13 cellular contexts compared by ENCODE assay signal in the genomic region with DNA sequence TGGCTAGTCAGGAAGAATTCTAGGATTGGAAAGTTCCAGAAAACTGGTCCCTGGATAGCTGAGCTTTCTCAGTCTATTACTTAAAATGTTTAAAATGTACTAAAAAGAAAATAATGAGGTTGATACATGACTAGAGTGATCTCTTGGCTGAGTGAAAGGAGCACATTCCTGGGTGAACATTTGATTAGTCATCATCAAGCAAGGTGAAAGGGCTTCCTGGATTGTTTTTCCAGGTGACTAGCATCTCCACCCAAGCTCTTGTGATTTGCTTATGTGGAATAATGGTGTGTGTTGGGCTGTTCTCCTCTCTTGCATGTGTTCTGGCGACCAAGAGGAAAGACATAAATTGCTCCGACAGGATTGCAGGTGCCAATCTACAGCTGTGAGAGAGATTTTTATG. TPM values are rescaled to one million over a fixed set of nuclear protein-coding genes. Genes with fewer than 3 reads are reported as not detected.
DNase-seq lines count a peak whose midpoint lies in the region; ATAC-seq and TF ChIP-seq lines count a peak whose summit lies in the region.
"Had no signal": no experiment of that assay in that cellular context is flagged by ENCODE, and none has a peak within 500 bp of the region (broad histone marks: within the 10 kb centered on the region; RNA-seq: fewer than 3 reads in every experiment).

No MANE protein-coding gene starts in this region.

- no peaks in the 10 kb centered on the region for H3K27me3 ChIP-seq in right cardiac atrium (ENCODE audit: control insufficient read depth, insufficient read depth)

- DNase-seq in ACHN, result peak; percentile 17
- DNase-seq in LoVo (ENCODE audit: low spot score), result peak; percentile 59
- DNase-seq in choroid plexus epithelial cell (ENCODE audit: low read depth), result peak; percentile 79
- DNase-seq in mucosa of descending colon, result no peak
- DNase-seq in right cardiac atrium, result no peak
- no peak for DNase-seq in T-helper 2 cell
- DNase-seq in NK-92 (lab: John Stamatoyannopoulos, UW; ENCODE audit: unreplicated experiment), result no peak
- DNase-seq: activated T-cell treated with anti-CD3 and anti-CD28 coated beads for 4 hours, COR-L47, NCI-H1105, NCI-H446, SW 1271 had no signal

- in situ Hi-C loops in ACHN (cut with HindIII; ENCODE audit: low pct_ligation_motif_present, low pct_unique_long_range_greater_than_20kb, low sequenced_read_pairs), result no loop called here

- TF ChIP-seq CTCF in choroid plexus epithelial cell (conservative IDR thresholded peaks at IDR 0.05; ENCODE audit: low read depth, low read length), result no peak
- no peak for TF ChIP-seq CTCF in mucosa of descending colon (IDR thresholded peaks at IDR 0.05)

- intact Hi-C loops in mucosa of descending colon (cut with DNase I, micrococcal nuclease) (no loop called here), right cardiac atrium (cut with DNase I) (no loop called here)

- no peaks in the 10 kb centered on the region for H3K9me3 ChIP-seq in mucosa of descending colon
- H3K9me3 ChIP-seq in right cardiac atrium (ENCODE audit: control insufficient read depth, low read length), result no peaks in the 10 kb centered on the region

- H3K4me3 ChIP-seq in choroid plexus epithelial cell (ENCODE audit: low read depth, low read length), result no peak overlapping the region
- no peak overlapping the region for H3K4me3 ChIP-seq in mucosa of descending colon
- H3K4me3 ChIP-seq in right cardiac atrium (ENCODE audit: low read length), result no peak overlapping the region

- no peaks in the 10 kb centered on the region for H3K36me3 ChIP-seq in mucosa of descending colon (ENCODE audit: low read depth)

- H3K4me1 ChIP-seq in mucosa of descending colon (ENCODE audit: low read depth) (peaks cover 5% of the 10 kb centered on the region), right cardiac atrium (ENCODE audit: control insufficient read depth, insufficient read depth, low read length) (no peaks in the 10 kb centered on the region)

- H3K27ac ChIP-seq in right cardiac atrium (ENCODE audit: low read length), result no peak overlapping the region

- ATAC-seq in mucosa of descending colon (peak; percentile 87), right cardiac atrium (no peak), HG03097 (IDR thresholded peaks at IDR 0.05; ENCODE audit: low FRiP score, unreplicated experiment) (no peak)

- 39% methylated on average over 2 of the region's 2 CpGs for WGBS in right cardiac atrium

RNA-seq across cellular contexts. Expression of gene PKIB, which starts 42.9 kb away (rescaled TPM):
- total RNA-seq in mucosa of descending colon, result 100 to 1,000 TPM in 2 of 3 donors, 10 to 100 TPM in 1; 75.1 to 214 (median 122) TPM
- total RNA-seq in right cardiac atrium, result under 1 TPM; 0.45 to 0.57 (median 0.52) TPM
- 0.25 TPM for polyA plus RNA-seq in right cardiac atrium

Comparison
In these comparisons a context has a peak if more than half of its experiments do, and no peak if none do; other contexts are left out.
1. DNase-seq: peak in ACHN (single experiment), LoVo (single experiment) and choroid plexus epithelial cell (single experiment); none in mucosa of descending colon (0 of 3), right cardiac atrium (0 of 3), T-helper 2 cell (0 of 5) and NK-92 (single experiment).
2. RNA of gene PKIB, which starts 42.9 kb away (total RNA-seq): 75.1 to 214 TPM in mucosa of descending colon; 0.45 to 0.57 TPM in right cardiac atrium; every median in the first group is over 10 times any median in the second.